8 cellular contexts compared by ENCODE assay signal in the genomic region with DNA sequence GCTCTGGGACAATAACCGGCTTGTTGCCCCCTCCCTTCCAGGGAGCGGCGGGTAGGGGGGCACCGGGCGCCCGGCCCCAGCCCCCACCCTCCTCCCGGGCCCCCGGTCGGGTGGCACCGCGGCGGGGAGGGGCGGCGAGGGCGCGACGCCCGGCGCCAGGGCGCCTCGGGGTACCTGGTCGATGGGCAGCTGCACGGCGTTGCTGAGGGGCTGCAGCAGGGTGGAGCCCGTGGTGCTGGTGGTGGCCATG. TPM values are rescaled to one million over a fixed set of nuclear protein-coding genes. Genes with fewer than 3 reads are reported as not detected.
A peak's percentile ranks its signal among the peaks of the same experiment; 100 is the strongest.
DNase-seq lines count a peak whose midpoint lies in the region; ATAC-seq and TF ChIP-seq lines count a peak whose summit lies in the region.

No MANE protein-coding gene starts in this region.

- H3K27ac ChIP-seq in SK-N-MC, result no peak overlapping the region
- H3K27ac ChIP-seq in gastroesophageal sphincter, result peak overlapping the region in 3 of 4 donors; percentile 87 to 88 (median 88)
- no peak overlapping the region for H3K27ac ChIP-seq in gastrocnemius medialis

- no peaks in the 10 kb centered on the region for H3K9me3 Mint-ChIP-seq in activated T-cell treated with anti-CD3 and anti-CD28 coated beads, Interleukin-2, amount 50 U/mL, for 4 hours

- H3K4me1 Mint-ChIP-seq in activated T-cell treated with anti-CD3 and anti-CD28 coated beads, Interleukin-2, amount 50 U/mL, for 4 hours (ENCODE audit: low read depth), result peaks cover 15% of the 10 kb centered on the region

- H3K9ac ChIP-seq in SK-N-MC (ENCODE audit: insufficient read length), result peak overlapping the region; percentile 49

- H3K36me3 ChIP-seq in GM06990 (ENCODE audit: control insufficient read depth, insufficient read depth, low read length) (no peaks in the 10 kb centered on the region), SK-N-MC (ENCODE audit: insufficient read depth, low read length) (peaks cover 5% of the 10 kb centered on the region; the same call in 1 of the 2 replicates), gastroesophageal sphincter (no peaks in the 10 kb centered on the region), gastrocnemius medialis (no peaks in the 10 kb centered on the region)

- H3K9me3 ChIP-seq in SK-N-MC (ENCODE audit: low read depth, low read length) (0 out of 2 replicates have a peak, but pooled peaks cover 3% of the 10 kb centered on the region), gastroesophageal sphincter (no peaks in the 10 kb centered on the region), gastrocnemius medialis (no peaks in the 10 kb centered on the region)

- TF ChIP-seq POLR2A in gastroesophageal sphincter (IDR thresholded peaks at IDR 0.05) (no peak), gastrocnemius medialis (IDR thresholded peaks at IDR 0.05) (no peak)

- H3K4me1 ChIP-seq in gastroesophageal sphincter (peaks cover 0 to 26% (median 4%) of the 10 kb centered on the region in 3 donors), gastrocnemius medialis (peaks cover 0 to 6% of the 10 kb centered on the region in 2 donors)

- H3K4me3 ChIP-seq in GM06990 (replicated peaks; ENCODE audit: low read depth, low read length), result peak overlapping the region; percentile 68
- H3K4me3 ChIP-seq in SK-N-MC, result peak overlapping the region; percentile 81
- H3K4me3 ChIP-seq in gastroesophageal sphincter, result peak overlapping the region; percentile 55 to 91
- peak overlapping the region; percentile 59 to 73 (median 66) for H3K4me3 ChIP-seq in gastrocnemius medialis

- TF ChIP-seq EP300 in gastroesophageal sphincter (IDR thresholded peaks at IDR 0.05), result no peak

- peaks cover 4% of the 10 kb centered on the region for H3K27me3 Mint-ChIP-seq in activated T-cell treated with anti-CD3 and anti-CD28 coated beads, Interleukin-2, amount 50 U/mL, for 4 hours (ENCODE audit: low read depth)

- H3K4me3 Mint-ChIP-seq in activated T-cell treated with anti-CD3 and anti-CD28 coated beads, Interleukin-2, amount 50 U/mL, for 4 hours, result no peak overlapping the region

- no peaks in the 10 kb centered on the region for H3K36me3 Mint-ChIP-seq in activated T-cell treated with anti-CD3 and anti-CD28 coated beads, Interleukin-2, amount 50 U/mL, for 4 hours (ENCODE audit: insufficient read depth)

- in situ Hi-C loops in gastrocnemius medialis (cut with MboI; ENCODE audit: low sequenced_read_pairs in 4 of 4), result no loop called here

- no CpG with 5 or more reads among the region's 25 CpGs for WGBS in gastroesophageal sphincter (ENCODE audit: low coverage in 1 of 2), 2 donors

- H3K27me3 ChIP-seq in GM06990 (replicated peaks; ENCODE audit: control insufficient read depth, insufficient read depth, low read length), result no peaks in the 10 kb centered on the region
- H3K27me3 ChIP-seq in gastroesophageal sphincter, result no peaks in the 10 kb centered on the region
- H3K27me3 ChIP-seq in gastrocnemius medialis, result peaks cover 0 to 4% (median 0%) of the 10 kb centered on the region in 3 donors

- intact Hi-C loops in gastrocnemius medialis (cut with DNase I; ENCODE audit: low total_unique reads), result loop anchor here (5.0 to 10.0 kb wide), 2 partner anchors 202 to 419 kb away; a partner anchor contains a TSS

- no peak for DNase-seq in GM06990 (ENCODE audit: extremely low read depth, insufficient read length)
- no peak for DNase-seq in SK-N-MC (ENCODE audit: low read depth, low spot score)
- DNase-seq in gastrocnemius medialis, result no peak
- DNase-seq in activated T-cell treated with anti-CD3 and anti-CD28 coated beads, Interleukin-2, amount 50 U/mL, for 4 hours, result no peak
- DNase-seq in NCI-H748 (lab: John Stamatoyannopoulos, UW; ENCODE audit: unreplicated experiment), result no peak

- no peak for ATAC-seq in gastroesophageal sphincter
- ATAC-seq in gastrocnemius medialis, result no peak
- no peak for ATAC-seq in activated T-cell treated with anti-CD3 and anti-CD28 coated beads, Interleukin-2, amount 50 U/mL, for 4 hours
- no peak for ATAC-seq in HG03521 (IDR thresholded peaks at IDR 0.05; ENCODE audit: unreplicated experiment)
- no peak for ATAC-seq in HG02852 (IDR thresholded peaks at IDR 0.05; ENCODE audit: unreplicated experiment)

- TF ChIP-seq CTCF in GM06990 (IDR thresholded peaks at IDR 0.05; ENCODE audit: insufficient read depth, low read length, poor library complexity, severe bottlenecking), result no peak
- no peak for TF ChIP-seq CTCF in gastroesophageal sphincter (IDR thresholded peaks at IDR 0.05)
- TF ChIP-seq CTCF in gastrocnemius medialis (IDR thresholded peaks at IDR 0.05 in 4 of 5, conservative IDR thresholded peaks at IDR 0.05 in 1 of 5), result no peak

RNA-seq across cellular contexts. Expression of a gene that starts 0.2 kb away (rescaled TPM):
- total RNA-seq in gastroesophageal sphincter (10 to 100 TPM; 21.0 to 27.0 (median 23.5) TPM), gastrocnemius medialis (1 to 10 TPM in 3 of 4 donors, under 1 TPM in 1; 0.83 to 5.8 (median 3.9) TPM)
- total RNA-seq in activated T-cell treated with anti-CD3 and anti-CD28 coated beads, Interleukin-2, amount 50 U/mL, for 4 hours, result under 1 TPM; 0.74 to 0.99 (median 0.95) TPM

Comparison
In these comparisons a context has a peak if more than half of its experiments do, and no peak if none do; other contexts are left out.
1. H3K27ac ChIP-seq: peak in gastroesophageal sphincter (3 of 4); none in SK-N-MC (single experiment) and gastrocnemius medialis (0 of 4).
2. Peak in every context shown above with its lines, with median percentiles within 50 percentile points of each other: H3K4me3 ChIP-seq.